In genomic region chr18:63457987-63458386, GRCh38 we compare ENCODE assay signal across 28 cellular contexts. TPM values are rescaled to one million over a fixed set of nuclear protein-coding genes. Genes with fewer than 3 reads are reported as not detected.
"Had no signal": no experiment of that assay in that cellular context is flagged by ENCODE, and none has a peak within 500 bp of the region (broad histone marks: within the 10 kb centered on the region; RNA-seq: fewer than 3 reads in every experiment).

No MANE protein-coding gene starts in this region.

- H3K27ac ChIP-seq: cardiac muscle cell, gastroesophageal sphincter, heart right ventricle, lower lobe of right lung, sigmoid colon, testis, vagina had no signal

- H3K4me1 ChIP-seq: gastroesophageal sphincter, lower lobe of right lung had no signal

- ATAC-seq: activated T-cell treated with anti-CD3 and anti-CD28 coated beads, Interleukin-2, amount 50 U/mL, for 72 hours; esophagus mucosa; gastroesophageal sphincter; heart right ventricle; left lobe of liver; lower lobe of right lung; naive thymus-derived CD4-positive, alpha-beta T cell had no signal

- H3K4me3 ChIP-seq: cardiac muscle cell, gastroesophageal sphincter, heart right ventricle, lower lobe of right lung, sigmoid colon, testis, vagina had no signal

- H3K36me3 ChIP-seq: cardiac muscle cell, gastroesophageal sphincter, heart right ventricle, lower lobe of right lung, sigmoid colon, vagina had no signal

- DNase-seq: activated CD4-positive, alpha-beta memory T cell treated with anti-CD3 and anti-CD28 coated beads for 36 hours; activated CD4-positive, alpha-beta T cell treated with anti-CD3 and anti-CD28 coated beads for 48 hours; activated effector memory CD4-positive, alpha-beta T cell treated with Interleukin-2 at 50 U/mL for 16 hours; activated naive CD4-positive, alpha-beta T cell treated with anti-CD3 and anti-CD28 coated beads for 36 hours; activated naive CD8-positive, alpha-beta T cell treated with anti-CD3 and anti-CD28 coated beads, Interleukin-2, amount 10 ng/mL, durations not matched to agents 7 days and 5 days; activated T-cell treated with anti-CD3 and anti-CD28 coated beads, Interleukin-2, amount 50 U/mL, for 72 hours; amygdala; dermis blood vessel endothelial cell; effector CD8-positive, alpha-beta T cell; heart right ventricle; islet precursor cell; lower lobe of right lung; naive thymus-derived CD4-positive, alpha-beta T cell; sigmoid colon; stimulated activated CD4-positive, alpha-beta T cell treated with anti-CD3 and anti-CD28 coated beads, Interleukin-2, amount 100 ng/mL, for 48 hours; stimulated activated CD8-positive, alpha-beta memory T cell treated with anti-CD3 and anti-CD28 coated beads, Interleukin-4, amount 100 ng/mL, for 48 hours; stimulated activated naive CD4-positive, alpha-beta T cell; testis had no signal

- H3K9me3 ChIP-seq: gastroesophageal sphincter, heart right ventricle, lower lobe of right lung, sigmoid colon, testis, vagina had no signal

- H3K27me3 ChIP-seq: cardiac muscle cell, sigmoid colon, testis, vagina had no signal

RNA-seq across cellular contexts. Expression of gene SERPINB5, which starts 18.8 kb away (rescaled TPM):
- total RNA-seq: activated CD4-positive, alpha-beta memory T cell treated with anti-CD3 and anti-CD28 coated beads for 36 hours; activated naive CD4-positive, alpha-beta T cell treated with anti-CD3 and anti-CD28 coated beads for 36 hours; activated naive CD8-positive, alpha-beta T cell treated with anti-CD3 and anti-CD28 coated beads, Interleukin-2, amount 10 ng/mL, durations not matched to agents 7 days and 5 days; activated T-cell treated with anti-CD3 and anti-CD28 coated beads, Interleukin-2, amount 50 U/mL, for 72 hours; cardiac muscle cell; cerebellum; heart right ventricle; left lobe of liver; lower lobe of right lung; mesenteric fat pad; naive thymus-derived CD4-positive, alpha-beta T cell; neural crest cell; osteoblast; posterior vena cava; sigmoid colon had no signal
- polyA plus RNA-seq: cardiac muscle cell; naive thymus-derived CD4-positive, alpha-beta T cell had no signal
